ENCODE assay signal across 8 cellular contexts in the genomic region with DNA sequence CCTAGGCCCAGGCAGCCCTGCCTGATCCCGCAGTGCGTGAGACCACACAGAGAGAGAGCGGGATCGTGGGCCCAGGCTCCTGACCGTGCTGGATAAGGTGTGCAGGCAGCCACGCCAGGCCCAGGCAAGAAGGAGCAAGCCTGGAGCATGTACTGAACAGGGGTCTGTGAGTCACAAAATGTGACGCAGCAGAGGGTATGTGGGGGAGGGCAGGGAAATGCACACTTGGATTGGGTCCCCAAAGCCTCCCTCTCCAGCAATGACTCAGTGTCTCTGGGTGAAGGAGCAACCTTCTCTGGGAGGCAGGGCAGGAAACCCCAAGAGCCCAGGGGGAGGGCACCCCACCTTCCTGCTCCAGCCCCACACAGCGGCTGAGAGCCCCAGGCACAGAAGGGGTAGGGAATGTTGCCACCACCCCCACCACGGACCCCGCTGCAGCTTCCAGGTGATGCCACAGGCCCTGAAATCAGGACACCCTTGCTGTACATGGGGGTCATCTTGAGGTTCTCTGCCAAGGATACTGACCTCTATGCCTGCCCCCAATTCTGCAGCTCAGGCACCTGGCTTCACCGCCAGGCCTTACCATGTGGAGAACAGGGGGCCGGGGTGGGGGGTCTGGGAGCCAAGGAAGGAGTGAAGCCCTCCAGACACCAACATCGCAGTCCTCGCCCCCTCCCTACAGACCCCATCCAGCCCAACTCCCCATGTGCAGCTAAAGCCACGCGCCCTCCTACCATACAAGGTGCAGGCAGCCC. TPM values are rescaled to one million over a fixed set of nuclear protein-coding genes. Genes with fewer than 3 reads are reported as not detected.
DNase-seq lines count a peak whose midpoint lies in the region; TF ChIP-seq lines count a peak whose summit lies in the region.

No MANE protein-coding gene starts in this region.

- no peaks in the 10 kb centered on the region for H3K9me2 ChIP-seq in PC-9 (ENCODE audit: insufficient read depth)

- BruUV-seq in Calu3 (replicated peaks; lab: Mats Ljungman, UMichigan): TSS peak; percentile 84
- no TSS peak for BruUV-seq in PC-9 (replicated peaks; lab: Mats Ljungman, UMichigan)

- H3K36me3 Mint-ChIP-seq in Calu3 (ENCODE audit: insufficient read depth, unreplicated experiment): peaks cover 45% of the 10 kb centered on the region
- H3K36me3 Mint-ChIP-seq in chondrocyte (ENCODE audit: low read depth): no peaks in the 10 kb centered on the region

- DNase-seq in Calu3 (peak; percentile 70), PC-9 (peak; percentile 98), chondrocyte (ENCODE audit: low spot score) (peak; percentile 93), lower leg skin (ENCODE audit: low spot score in 2 of 2) (peak; percentile 78 to 93), NCI-H524 treated with DMSO at 0.1 percent for 48 hours (lab: John Stamatoyannopoulos, UW) (no peak), SHP77 (lab: John Stamatoyannopoulos, UW) (no peak), NOMO-1 (lab: John Stamatoyannopoulos, UW; ENCODE audit: unreplicated experiment in 2 of 2) (no peak)

- H3K4me3 ChIP-seq in PC-9: peak overlapping the region; percentile 62
- H3K4me3 ChIP-seq in lower leg skin (ENCODE audit: low read depth, poor library complexity, severe bottlenecking): peak overlapping the region; percentile 46

- WGBS in lower leg skin, 2 donors: 43 to 49% methylated on average over 14 to 16 of the region's 16 CpGs

- H3K36me3 ChIP-seq in PC-9 (ENCODE audit: low read depth): no peaks in the 10 kb centered on the region

- peaks cover 14% of the 10 kb centered on the region for H3K27me3 Mint-ChIP-seq in Calu3 (ENCODE audit: unreplicated experiment)
- H3K27me3 Mint-ChIP-seq in chondrocyte (ENCODE audit: low read depth): no peaks in the 10 kb centered on the region

- POLR2A ChIA-PET in PC-9 (lab: Charles Lee; ENCODE audit: unreplicated experiment): interaction anchor here (0.5 to 1.9 kb wide), 9 partner anchors 22 to 1268 kb away, joined by 3 to 39 read pairs (median 5); no protein-coding TSS in a partner anchor

- TF ChIP-seq CTCF in Calu3 (IDR thresholded peaks at IDR 0.05; ENCODE audit: unreplicated experiment) (no peak), PC-9 (conservative IDR thresholded peaks at IDR 0.05) (no peak), chondrocyte (IDR thresholded peaks at IDR 0.05) (no peak), lower leg skin (IDR thresholded peaks at IDR 0.05) (no peak)

- H3K79me2 ChIP-seq in PC-9 (ENCODE audit: low read depth): peaks cover 45% of the 10 kb centered on the region

- peaks cover 45% of the 10 kb centered on the region for H3K4me1 ChIP-seq in PC-9 (replicated peaks; ENCODE audit: insufficient read depth)

- TF ChIP-seq POLR2A in lower leg skin (IDR thresholded peaks at IDR 0.05): no peak

- H3K4me3 Mint-ChIP-seq in Calu3 (ENCODE audit: low read depth, unreplicated experiment) (peak overlapping the region; percentile 75), chondrocyte (ENCODE audit: unreplicated experiment) (peak overlapping the region; percentile 79)

- peak overlapping the region; percentile 56 for H3K27ac Mint-ChIP-seq in Calu3 (ENCODE audit: unreplicated experiment)
- peak overlapping the region; percentile 88 for H3K27ac Mint-ChIP-seq in chondrocyte (ENCODE audit: unreplicated experiment)

- H3K4me2 ChIP-seq in PC-9: peak overlapping the region; percentile 78

- no peaks in the 10 kb centered on the region for H3K9me3 Mint-ChIP-seq in Calu3 (ENCODE audit: low read depth, unreplicated experiment)
- H3K9me3 Mint-ChIP-seq in chondrocyte (ENCODE audit: low read depth): no peaks in the 10 kb centered on the region

- CTCF ChIA-PET in Calu3 (lab: Charles Lee) (interaction anchor here (0.5 kb wide), 1 partner anchor 49 kb away, joined by 14 read pairs; no protein-coding TSS in a partner anchor), PC-9 (lab: Charles Lee) (interaction anchor here (0.6 kb wide), 1 partner anchor 109 kb away, joined by 5 read pairs; no protein-coding TSS in a partner anchor)

- H3K4me1 Mint-ChIP-seq in Calu3 (ENCODE audit: low read depth, unreplicated experiment): peaks cover 21% of the 10 kb centered on the region
- H3K4me1 Mint-ChIP-seq in chondrocyte (ENCODE audit: low read depth): peaks cover 31% of the 10 kb centered on the region

- no peaks in the 10 kb centered on the region for H3K9me3 ChIP-seq in PC-9 (ENCODE audit: insufficient read depth, low read depth)

- intact Hi-C loops in Calu3 (cut with micrococcal nuclease; ENCODE audit: unreplicated experiment): loop anchor here (10.0 kb wide), 1 partner anchor 129 kb away; no protein-coding TSS in a partner anchor
- intact Hi-C loops in PC-9 (cut with micrococcal nuclease; ENCODE audit: unreplicated experiment): loop anchor here (1.0 kb wide), 4 partner anchors 24 to 201 kb away; no protein-coding TSS in a partner anchor
- intact Hi-C loops in lower leg skin (cut with DNase I; ENCODE audit: low total_unique reads): no loop called here

- H3K27ac ChIP-seq in PC-9 (peak overlapping the region; percentile 87), temporal lobe (ENCODE audit: low read depth, low read length) (peak overlapping the region; percentile 30)

- H3F3A ChIP-seq in PC-9 (ENCODE audit: insufficient read depth, low read depth): peaks cover 15% of the 10 kb centered on the region

- H3K27me3 ChIP-seq in PC-9 (ENCODE audit: insufficient read depth, low read depth): no peaks in the 10 kb centered on the region

- H4K20me1 ChIP-seq in PC-9 (ENCODE audit: insufficient read depth): peaks cover 18% of the 10 kb centered on the region

- H2AFZ ChIP-seq in PC-9: peak overlapping the region; percentile 39; the same call in 1 of the 2 replicates

RNA-seq across cellular contexts. Expression of a gene that starts 1.3 kb away (rescaled TPM):
- total RNA-seq in Calu3 (2022): 41.8 and 51.5 TPM in 2 replicates
- total RNA-seq in PC-9 (2021): 302 and 319 TPM in 2 replicates
- total RNA-seq in chondrocyte: 261 to 354 TPM (median 264 TPM) in 3 replicates
- 100 to 1,000 TPM in 3 of 4 donors, 10 to 100 TPM in 1; 87.6 to 145 (median 114) TPM for total RNA-seq in lower leg skin
- total RNA-seq in temporal lobe: 37.4 TPM

Comparison
In these comparisons a context has a peak if more than half of its experiments do, and no peak if none do; other contexts are left out.
1. DNase-seq: peak in Calu3 (single experiment), PC-9 (2 of 2), chondrocyte (single experiment) and lower leg skin (2 of 2); none in NCI-H524 treated with DMSO at 0.1 percent for 48 hours (single experiment), SHP77 (0 of 2) and NOMO-1 (0 of 2).